ENCODE assay signal across 8 cellular contexts in the genomic region with DNA sequence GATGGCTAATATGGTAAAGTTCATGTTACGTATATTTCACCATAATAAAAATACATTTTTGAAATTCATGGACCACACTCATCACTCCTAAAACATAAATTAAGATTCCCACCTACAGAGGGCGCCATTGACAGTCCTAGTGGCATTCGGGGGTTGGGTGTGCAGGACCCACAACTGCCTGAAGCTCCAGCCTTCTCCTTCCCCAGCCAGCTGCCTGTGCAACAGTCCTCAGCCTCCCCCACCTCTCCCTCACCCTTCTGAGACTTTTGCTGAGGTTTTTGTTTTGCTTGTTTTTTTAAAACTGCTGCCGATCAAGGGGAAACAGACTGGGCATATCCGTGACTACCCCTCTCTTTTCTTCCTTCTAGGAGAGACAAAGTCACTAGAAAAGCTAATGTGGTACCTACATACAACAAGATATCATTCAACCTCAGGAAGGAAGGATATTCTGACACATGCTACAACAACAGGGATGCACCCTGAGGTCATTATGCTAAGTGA. TPM values are rescaled to one million over a fixed set of nuclear protein-coding genes. Genes with fewer than 3 reads are reported as not detected.
A peak's percentile ranks its signal among the peaks of the same experiment; 100 is the strongest.
DNase-seq lines count a peak whose midpoint lies in the region; ATAC-seq, FAIRE-seq and TF ChIP-seq lines count a peak whose summit lies in the region.

No MANE protein-coding gene starts in this region.

- no peak overlapping the region for H2AFZ ChIP-seq in HepG2 (ENCODE audit: low read length)

- peak; percentile 82 for FAIRE-seq in HepG2 (lab: Jason Lieb, UNC)

- H3K4me3 ChIP-seq in choroid plexus epithelial cell (ENCODE audit: low read depth, low read length) (no peak overlapping the region), HepG2 (replicated peaks in 1 of 3; ENCODE audit: insufficient read depth in 1 of 3, low read depth in 2 of 3, low read length in 3 of 3) (no peak overlapping the region)

- no peaks in the 10 kb centered on the region for H3K36me3 ChIP-seq in HepG2 (replicated peaks in 1 of 2; ENCODE audit: control insufficient read depth in 1 of 2, insufficient read depth in 2 of 2, low read length in 2 of 2)

- no peak overlapping the region for H3K9ac ChIP-seq in HepG2 (ENCODE audit: insufficient read depth, low read depth, low read length)

- no peak overlapping the region for H3K27ac ChIP-seq in HepG2 (ENCODE audit: extremely low read length, insufficient read depth, low read length)

- no TSS peak for BruUV-seq in HepG2 (replicated peaks; lab: Mats Ljungman, UMichigan)

- in situ Hi-C loops in HepG2 (cut with HindIII; ENCODE audit: extremely low pct_ligation_motif_present, low pct_unique_long_range_greater_than_20kb), result no loop called here

- no peak for TF ChIP-seq POLR2A in HepG2 (IDR thresholded peaks at IDR 0.05; ENCODE audit: insufficient read depth in 1 of 2, low read depth in 2 of 2, low read length in 2 of 2)

- peak; percentile 6 to 7 (median 6) for DNase-seq in activated CD4-positive, CD25-positive, alpha-beta regulatory T cell (lab: John Stamatoyannopoulos, UW)
- DNase-seq in activated CD4-positive, CD25-positive, alpha-beta regulatory T cell treated with anti-CD3 and anti-CD28 coated beads, Interleukin-2, amount 50 U/mL, for 72 hours, result no peak
- DNase-seq in NCI-H2171 (lab: John Stamatoyannopoulos, UW) (peak; percentile 29), choroid plexus epithelial cell (ENCODE audit: low read depth) (peak; percentile 88), HepG2 (ENCODE audit: low spot score) (peak; percentile 48)
- peak; percentile 30 for DNase-seq in stimulated activated CD8-positive, alpha-beta memory T cell treated with anti-CD3 and anti-CD28 coated beads, Interleukin-4, amount 100 ng/mL, for 24 hours (ENCODE audit: low read depth)

- peak; percentile 63 to 74 for ATAC-seq in activated CD4-positive, CD25-positive, alpha-beta regulatory T cell treated with anti-CD3 and anti-CD28 coated beads, Interleukin-2, amount 50 U/mL, for 24 hours
- ATAC-seq in HepG2 (peak; percentile 92), HG03469 (IDR thresholded peaks at IDR 0.05; ENCODE audit: unreplicated experiment) (no peak)

- CTCF ChIA-PET in HepG2 (lab: Yijun Ruan, JAX; ENCODE audit: low intra/inter-chr PET ratio, low total read pairs), result interaction anchor here (1.3 to 2.8 kb wide), 2 partner anchors 167 to 198 kb away, joined by 5 to 22 read pairs; no protein-coding TSS in a partner anchor

- no peaks in the 10 kb centered on the region for H3K9me3 ChIP-seq in HepG2 (ENCODE audit: low read length)

- intact Hi-C loops in HepG2 (cut with micrococcal nuclease; ENCODE audit: unreplicated experiment), result loop anchor here (1.0 kb wide), 1 partner anchor 198 kb away; no protein-coding TSS in a partner anchor

- no peak overlapping the region for H3K4me2 ChIP-seq in HepG2 (ENCODE audit: low read depth, low read length)

- peaks cover 10% of the 10 kb centered on the region for H3K4me1 ChIP-seq in HepG2 (ENCODE audit: insufficient read depth, low read length)

- TF ChIP-seq EP300 in HepG2 (IDR thresholded peaks at IDR 0.05; ENCODE audit: low read depth in 2 of 2, low read length in 2 of 2) (no peak), HepG2 (CRISPR knock-in tag; IDR thresholded peaks at IDR 0.05; ENCODE audit: borderline replicate concordance) (no peak)

- TF ChIP-seq CTCF in choroid plexus epithelial cell (conservative IDR thresholded peaks at IDR 0.05; ENCODE audit: low read depth, low read length), result peak; percentile 80
- peak; percentile 80 for TF ChIP-seq CTCF in HepG2 (CRISPR knock-in tag; IDR thresholded peaks at IDR 0.05)

- H4K20me1 ChIP-seq in HepG2 (ENCODE audit: insufficient read depth, low read length), result no peaks in the 10 kb centered on the region

- WGBS in HepG2 (ENCODE audit: low lambda C conversion rate), result 29% methylated on average over 4 of the region's 5 CpGs

- no peaks in the 10 kb centered on the region for H3K79me2 ChIP-seq in HepG2 (ENCODE audit: insufficient read depth, low read length)

- 0 out of 5 replicates have a peak, but pooled peaks cover 0 to 4% of the 10 kb centered on the region in 2 experiments for H3K27me3 ChIP-seq in HepG2 (ENCODE audit: control insufficient read depth in 1 of 2, insufficient read depth in 2 of 2, low read length in 2 of 2)

- TF ChIP-seq RAD21 in HepG2 (CRISPR knock-in tag; IDR thresholded peaks at IDR 0.05), result peak; percentile 52

- POLR2A ChIA-PET in HepG2 (lab: Yijun Ruan, JAX), result interaction anchor here (1.3 kb wide), 1 partner anchor 198 kb away, joined by 5 read pairs; no protein-coding TSS in a partner anchor

TF ChIP-seq in HepG2, 621 proteins besides CTCF, POLR2A, EP300 and RAD21 (continues in another document):
- TF ChIP-seq, protein P1, sequence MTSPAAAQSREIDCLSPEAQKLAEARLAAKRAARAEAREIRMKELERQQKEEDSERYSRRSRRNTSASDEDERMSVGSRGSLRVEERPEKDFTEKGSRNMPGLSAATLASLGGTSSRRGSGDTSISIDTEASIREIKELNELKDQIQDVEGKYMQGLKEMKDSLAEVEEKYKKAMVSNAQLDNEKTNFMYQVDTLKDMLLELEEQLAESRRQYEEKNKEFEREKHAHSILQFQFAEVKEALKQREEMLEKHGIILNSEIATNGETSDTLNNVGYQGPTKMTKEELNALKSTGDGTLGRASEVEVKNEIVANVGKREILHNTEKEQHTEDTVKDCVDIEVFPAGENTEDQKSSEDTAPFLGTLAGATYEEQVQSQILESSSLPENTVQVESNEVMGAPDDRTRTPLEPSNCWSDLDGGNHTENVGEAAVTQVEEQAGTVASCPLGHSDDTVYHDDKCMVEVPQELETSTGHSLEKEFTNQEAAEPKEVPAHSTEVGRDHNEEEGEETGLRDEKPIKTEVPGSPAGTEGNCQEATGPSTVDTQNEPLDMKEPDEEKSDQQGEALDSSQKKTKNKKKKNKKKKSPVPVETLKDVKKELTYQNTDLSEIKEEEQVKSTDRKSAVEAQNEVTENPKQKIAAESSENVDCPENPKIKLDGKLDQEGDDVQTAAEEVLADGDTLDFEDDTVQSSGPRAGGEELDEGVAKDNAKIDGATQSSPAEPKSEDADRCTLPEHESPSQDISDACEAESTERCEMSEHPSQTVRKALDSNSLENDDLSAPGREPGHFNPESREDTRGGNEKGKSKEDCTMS (CRISPR knock-in tag; conservative IDR thresholded peaks at IDR 0.05), result no peak
- peak; percentile 80 for TF ChIP-seq SMC3 (IDR thresholded peaks at IDR 0.05; ENCODE audit: low read length)
- no peak for TF ChIP-seq ZNF720 (CRISPR knock-in tag; IDR thresholded peaks at IDR 0.05)
- peak; percentile 86 for TF ChIP-seq STAG1 (CRISPR knock-in tag; IDR thresholded peaks at IDR 0.05)
- 0 out of 2 replicates have a peak, but pooled peaks have one; percentile 22 for TF ChIP-seq MIXL1 (CRISPR knock-in tag; IDR thresholded peaks at IDR 0.05)
- TF ChIP-seq TEAD3 (CRISPR knock-in tag; optimal IDR thresholded peaks at IDR 0.05; ENCODE audit: borderline replicate concordance), result peak; percentile 63

RNA-seq across cellular contexts. Expression of a gene that starts 9.3 kb away (rescaled TPM):
- total RNA-seq in HepG2 (2016; rRNA removed; fragmentation: Illumina TruSeq; extraction: Trizol), result 0.29 TPM in 1 of 2 replicates, not detected in the other
- total RNA-seq in HepG2 (2016; cell fraction: cytosol; rRNA removed; fragmentation: Illumina TruSeq; extraction: Trizol; ENCODE audit: low read depth), result not detected in 2 replicates
- total RNA-seq in HepG2 (2016; cell fraction: insoluble cytoplasmic fraction; rRNA removed; fragmentation: Illumina TruSeq; extraction: Trizol), result not detected in 2 replicates
- total RNA-seq in HepG2 (2016; cell fraction: membrane; rRNA removed; fragmentation: Illumina TruSeq; extraction: Trizol), result 0.14 TPM in 1 of 2 replicates, not detected in the other
- total RNA-seq in HepG2 (2016; cell fraction: nucleus; rRNA removed; fragmentation: Illumina TruSeq; extraction: Trizol), result not detected in 2 replicates
- 0.33 and 0.34 TPM in 2 replicates for polyA plus RNA-seq in HepG2 (2011; rRNA removed)
- polyA plus RNA-seq in HepG2 (2011; cell fraction: cytosol; rRNA removed), result 0.40 and 0.54 TPM in 2 replicates
- 0.12 and 0.55 TPM in 2 replicates for polyA plus RNA-seq in HepG2 (2011; cell fraction: nucleus; rRNA removed)
- 0.67 and 0.79 TPM in 2 replicates for polyA plus RNA-seq in HepG2 (2012)
- 0.09 TPM in 1 of 2 replicates, not detected in the other for polyA plus RNA-seq in HepG2 (2016; cell fraction: cytosol; fragmentation: Illumina TruSeq; extraction: Trizol; ENCODE audit: low read depth)
- polyA plus RNA-seq in HepG2 (2016; cell fraction: insoluble cytoplasmic fraction; fragmentation: Illumina TruSeq; extraction: Trizol; ENCODE audit: low read depth), result not detected in 2 replicates
- polyA plus RNA-seq in HepG2 (2016; cell fraction: membrane; fragmentation: Illumina TruSeq; extraction: Trizol; ENCODE audit: low read depth), result 0.22 TPM in 1 of 2 replicates, not detected in the other
- polyA plus RNA-seq in HepG2 (2016; cell fraction: nucleus; fragmentation: Illumina TruSeq; extraction: Trizol; ENCODE audit: insufficient read depth, low read depth), result not detected in 2 replicates
- polyA minus RNA-seq in HepG2 (2011; rRNA and poly(A)+ RNA removed; ENCODE audit: low replicate concordance), result 1.4 and 58.2 TPM in 2 replicates
- not detected in 2 replicates for polyA minus RNA-seq in HepG2 (2011; cell fraction: cytosol; rRNA and poly(A)+ RNA removed)
- polyA minus RNA-seq in HepG2 (2011; cell fraction: nucleus; rRNA and poly(A)+ RNA removed), result 0.52 TPM in 1 of 2 replicates, not detected in the other

RNA-seq across cellular contexts. Expression of a gene that starts 10.4 kb away (rescaled TPM):
- total RNA-seq in HepG2 (2016; rRNA removed; fragmentation: Illumina TruSeq; extraction: Trizol), result 13.5 and 16.7 TPM in 2 replicates
- 2.1 TPM in 2 replicates for total RNA-seq in HepG2 (2016; cell fraction: cytosol; rRNA removed; fragmentation: Illumina TruSeq; extraction: Trizol; ENCODE audit: low read depth)
- total RNA-seq in HepG2 (2016; cell fraction: insoluble cytoplasmic fraction; rRNA removed; fragmentation: Illumina TruSeq; extraction: Trizol), result 13.4 and 17.6 TPM in 2 replicates
- total RNA-seq in HepG2 (2016; cell fraction: membrane; rRNA removed; fragmentation: Illumina TruSeq; extraction: Trizol), result 3.8 and 5.4 TPM in 2 replicates
- total RNA-seq in HepG2 (2016; cell fraction: nucleus; rRNA removed; fragmentation: Illumina TruSeq; extraction: Trizol), result 31.3 and 34.7 TPM in 2 replicates
- polyA plus RNA-seq in HepG2 (2011; rRNA removed), result 4.5 and 5.8 TPM in 2 replicates
- 2.6 and 2.7 TPM in 2 replicates for polyA plus RNA-seq in HepG2 (2011; cell fraction: cytosol; rRNA removed)
- 12.4 and 12.6 TPM in 2 replicates for polyA plus RNA-seq in HepG2 (2011; cell fraction: nucleus; rRNA removed)
- polyA plus RNA-seq in HepG2 (2012), result 7.4 and 8.5 TPM in 2 replicates
- 0.38 and 0.41 TPM in 2 replicates for polyA plus RNA-seq in HepG2 (2016; cell fraction: cytosol; fragmentation: Illumina TruSeq; extraction: Trizol; ENCODE audit: low read depth)
- 5.2 and 6.4 TPM in 2 replicates for polyA plus RNA-seq in HepG2 (2016; cell fraction: insoluble cytoplasmic fraction; fragmentation: Illumina TruSeq; extraction: Trizol; ENCODE audit: low read depth)
- 0.81 and 1.0 TPM in 2 replicates for polyA plus RNA-seq in HepG2 (2016; cell fraction: membrane; fragmentation: Illumina TruSeq; extraction: Trizol; ENCODE audit: low read depth)
- 18.2 and 19.9 TPM in 2 replicates for polyA plus RNA-seq in HepG2 (2016; cell fraction: nucleus; fragmentation: Illumina TruSeq; extraction: Trizol; ENCODE audit: insufficient read depth, low read depth)
- polyA minus RNA-seq in HepG2 (2011; rRNA and poly(A)+ RNA removed; ENCODE audit: low replicate concordance), result 19.4 and 24.1 TPM in 2 replicates
- 7.3 and 7.6 TPM in 2 replicates for polyA minus RNA-seq in HepG2 (2011; cell fraction: cytosol; rRNA and poly(A)+ RNA removed)
- polyA minus RNA-seq in HepG2 (2011; cell fraction: nucleus; rRNA and poly(A)+ RNA removed), result 29.5 and 29.8 TPM in 2 replicates
